Comparison of ENCODE assay signal across 22 cellular contexts in genomic region chr11:2782769-2783168, GRCh38.
A peak's percentile ranks its signal among the peaks of the same experiment; 100 is the strongest.
DNase-seq lines count a peak whose midpoint lies in the region; ATAC-seq, FAIRE-seq and TF ChIP-seq lines count a peak whose summit lies in the region.
"Had no signal": no experiment of that assay in that cellular context is flagged by ENCODE, and none has a peak within 500 bp of the region (broad histone marks: within the 10 kb centered on the region; RNA-seq: fewer than 3 reads in every experiment).

No MANE protein-coding gene starts in this region.

- H3K36me3 ChIP-seq in Karpas-422 (ENCODE audit: insufficient read depth, low read length) (no peaks in the 10 kb centered on the region), K562 (ENCODE audit: control insufficient read depth, insufficient read depth, low read length) (no peaks in the 10 kb centered on the region), smooth muscle cell (ENCODE audit: low read depth) (no peaks in the 10 kb centered on the region)

- no peaks in the 10 kb centered on the region for H3K9me3 ChIP-seq in Karpas-422 (ENCODE audit: low read length)
- peaks cover 2% of the 10 kb centered on the region; the same call in 1 of the 2 replicates for H3K9me3 ChIP-seq in K562 (replicated peaks; ENCODE audit: control insufficient read depth, insufficient read depth, low read depth, low read length)
- H3K9me3 ChIP-seq in smooth muscle cell (replicated peaks; ENCODE audit: low read depth): no peaks in the 10 kb centered on the region

- H3F3A ChIP-seq in smooth muscle cell (ENCODE audit: low read depth): peaks cover 5% of the 10 kb centered on the region

- no peak for FAIRE-seq in K562 (lab: Jason Lieb, UNC)
- FAIRE-seq: A204.1, D721Med, GM12892, GM18507, HTR-8/SVneo had no signal

- peaks cover 18% of the 10 kb centered on the region for H3K4me1 ChIP-seq in Karpas-422 (ENCODE audit: low read length)
- H3K4me1 ChIP-seq in K562 (replicated peaks in 1 of 2; ENCODE audit: control insufficient read depth in 2 of 2, insufficient read depth in 2 of 2, low read length in 2 of 2): peaks cover 43 to 50% of the 10 kb centered on the region in 2 experiments
- peaks cover 24% of the 10 kb centered on the region for H3K4me1 ChIP-seq in smooth muscle cell (ENCODE audit: low read depth)

- H4K20me1 ChIP-seq in Karpas-422 (ENCODE audit: insufficient read depth, low read depth, low read length): 0 out of 2 replicates have a peak, but pooled peaks cover 6% of the 10 kb centered on the region
- no peaks in the 10 kb centered on the region for H4K20me1 ChIP-seq in K562 (replicated peaks; ENCODE audit: control insufficient read depth, insufficient read depth, low read length)
- no peaks in the 10 kb centered on the region for H4K20me1 ChIP-seq in smooth muscle cell (ENCODE audit: low read depth)

- H3K79me2 ChIP-seq in Karpas-422 (ENCODE audit: low read length) (no peaks in the 10 kb centered on the region), K562 (ENCODE audit: control insufficient read depth, insufficient read depth, low read length) (no peaks in the 10 kb centered on the region), smooth muscle cell (ENCODE audit: low read depth) (no peaks in the 10 kb centered on the region)

- peaks cover 34% of the 10 kb centered on the region for H3K36me3 Mint-ChIP-seq in memory B cell
- no peaks in the 10 kb centered on the region for H3K36me3 Mint-ChIP-seq in activated CD8-positive, alpha-beta T cell treated with anti-CD3 and anti-CD28 coated beads for 36 hours (ENCODE audit: low read depth)

- H3K27me3 ChIP-seq in Karpas-422 (ENCODE audit: low read length) (no peaks in the 10 kb centered on the region), K562 (ENCODE audit: control insufficient read depth in 2 of 2, insufficient read depth in 2 of 2, low read length in 2 of 2) (no peaks in the 10 kb centered on the region), smooth muscle cell (ENCODE audit: low read depth) (no peaks in the 10 kb centered on the region)

- H3K27ac ChIP-seq in Karpas-422 (ENCODE audit: low read length): no peak overlapping the region
- peak overlapping the region; percentile 84; the same call in 2 of the 3 replicates for H3K27ac ChIP-seq in K562 (ENCODE audit: extremely low read depth, low read depth, low read length)
- H3K27ac ChIP-seq in smooth muscle cell (ENCODE audit: low read depth): peak overlapping the region; percentile 51
- H3K27ac ChIP-seq: C4-2B had no signal

- POLR2A ChIA-PET in K562 (lab: Yijun Ruan, JAX): interaction anchor here (0.6 kb wide), 2 partner anchors 28 to 51 kb away, joined by 3 read pairs; no protein-coding TSS in a partner anchor
- POLR2A ChIA-PET in activated CD8-positive, alpha-beta T cell treated with anti-CD3 and anti-CD28 coated beads for 36 hours (lab: Charles Lee): interaction anchor here (0.6 kb wide), 1 partner anchor 1090 kb away, joined by 3 read pairs; no protein-coding TSS in a partner anchor

- no peak for TF ChIP-seq RAD21 in K562 (CRISPR knock-in tag; conservative IDR thresholded peaks at IDR 0.05 in 1 of 2, IDR thresholded peaks at IDR 0.05 in 1 of 2)

- no peaks in the 10 kb centered on the region for H3K9me1 ChIP-seq in K562 (ENCODE audit: control insufficient read depth, insufficient read depth, low read length)

- H3K27ac Mint-ChIP-seq in memory B cell: peak overlapping the region; percentile 17
- no peak overlapping the region for H3K27ac Mint-ChIP-seq in activated CD8-positive, alpha-beta T cell treated with anti-CD3 and anti-CD28 coated beads for 36 hours
- H3K27ac Mint-ChIP-seq: CD4-positive, alpha-beta T cell; HFFc6; IgD-negative memory B cell had no signal

- CTCF ChIA-PET in K562 (lab: Yijun Ruan, JAX; ENCODE audit: low intra/inter-chr PET ratio): no interaction called here
- CTCF ChIA-PET in activated CD8-positive, alpha-beta T cell treated with anti-CD3 and anti-CD28 coated beads for 36 hours (lab: Charles Lee): interaction anchor here (1.0 kb wide), 1 partner anchor 105 kb away, joined by 3 read pairs; no protein-coding TSS in a partner anchor

- H2AFZ ChIP-seq in Karpas-422 (ENCODE audit: low read length): no peak overlapping the region
- peak overlapping the region; percentile 96 for H2AFZ ChIP-seq in K562 (ENCODE audit: low read depth, low read length)
- H2AFZ ChIP-seq in smooth muscle cell (ENCODE audit: low read depth): no peak overlapping the region

- H3K9ac ChIP-seq in Karpas-422 (ENCODE audit: low read length) (no peak overlapping the region), K562 (ENCODE audit: insufficient read depth in 1 of 2, low read depth in 2 of 2, low read length in 2 of 2) (peak overlapping the region in 1 of 2 experiments; percentile 63; a peak in 2 of 4 replicates), smooth muscle cell (ENCODE audit: low read depth) (no peak overlapping the region)

- TF ChIP-seq POLR2A in K562 (conservative IDR thresholded peaks at IDR 0.05): no peak

- intact Hi-C loops in K562 (cut with micrococcal nuclease): no loop called here
- intact Hi-C loops in activated CD8-positive, alpha-beta T cell treated with anti-CD3 and anti-CD28 coated beads for 36 hours (cut with micrococcal nuclease): no loop called here

- peak overlapping the region; percentile 49 for H3K4me2 ChIP-seq in Karpas-422 (ENCODE audit: low read depth, low read length, poor library complexity, severe bottlenecking)
- no peak overlapping the region for H3K4me2 ChIP-seq in K562 (ENCODE audit: insufficient read depth, low read length)
- peak overlapping the region; percentile 10 for H3K4me2 ChIP-seq in smooth muscle cell

- no peak for TF ChIP-seq EP300 in K562 (IDR thresholded peaks at IDR 0.05; ENCODE audit: low read length)

- ATAC-seq in K562 (no peak), memory B cell (ENCODE audit: low read depth) (no peak), GM19324 (IDR thresholded peaks at IDR 0.05; ENCODE audit: low FRiP score, unreplicated experiment) (no peak)
- no peak for ATAC-seq in activated CD8-positive, alpha-beta T cell treated with anti-CD3 and anti-CD28 coated beads for 36 hours
- ATAC-seq: HCT116 had no signal

- H3K9me2 ChIP-seq in Karpas-422 (replicated peaks; ENCODE audit: insufficient read depth, low read length): no peaks in the 10 kb centered on the region

- in situ Hi-C loops in K562 (cut with MboI): no loop called here

- DNase-seq in Karpas-422 (no peak), K562 (ENCODE audit: extremely low read depth in 1 of 4, low spot score in 3 of 4) (no peak), memory B cell (ENCODE audit: low spot score in 2 of 2) (no peak), smooth muscle cell (lab: John Stamatoyannopoulos, UW; ENCODE audit: unreplicated experiment) (no peak), NCI-H1092 treated with DMSO at 0.1 percent for 48 hours (lab: John Stamatoyannopoulos, UW) (no peak)
- no peak for DNase-seq in activated CD8-positive, alpha-beta T cell treated with anti-CD3 and anti-CD28 coated beads for 36 hours
- DNase-seq: ACHN; Caco-2; CD4-positive, alpha-beta T cell; GDM1; GOT3; H7; HFFc6 had no signal

- H3K4me3 Mint-ChIP-seq in memory B cell: no peak overlapping the region
- H3K4me3 Mint-ChIP-seq in activated CD8-positive, alpha-beta T cell treated with anti-CD3 and anti-CD28 coated beads for 36 hours: no peak overlapping the region
- H3K4me3 Mint-ChIP-seq: CD4-positive, alpha-beta T cell; HFFc6; IgD-negative memory B cell had no signal

- TF ChIP-seq CTCF in K562 (IDR thresholded peaks at IDR 0.05 in 2 of 3, conservative IDR thresholded peaks at IDR 0.05 in 1 of 3; ENCODE audit: insufficient read depth in 2 of 3, low read depth in 1 of 3, low read length in 3 of 3) (no peak), smooth muscle cell (IDR thresholded peaks at IDR 0.05; ENCODE audit: borderline replicate concordance, insufficient read depth, poor library complexity, severe bottlenecking) (no peak)
- TF ChIP-seq CTCF in activated CD8-positive, alpha-beta T cell treated with anti-CD3 and anti-CD28 coated beads for 36 hours (IDR thresholded peaks at IDR 0.05): no peak

- H3K27me3 Mint-ChIP-seq in memory B cell: no peaks in the 10 kb centered on the region
- H3K27me3 Mint-ChIP-seq in activated CD8-positive, alpha-beta T cell treated with anti-CD3 and anti-CD28 coated beads for 36 hours: no peaks in the 10 kb centered on the region
- H3K27me3 Mint-ChIP-seq: CD4-positive, alpha-beta T cell; IgD-negative memory B cell had no signal

- 52% methylated on average over 2 of the region's 2 CpGs for WGBS in K562 (ENCODE audit: insufficient coverage, low coverage, missing lambda C conversion rate)
- 93% methylated on average over 2 of the region's 2 CpGs for WGBS in smooth muscle cell (ENCODE audit: low lambda C conversion rate)

- H3K4me3 ChIP-seq in Karpas-422 (ENCODE audit: low read length): no peak overlapping the region
- H3K4me3 ChIP-seq in K562: no peak overlapping the region
- H3K4me3 ChIP-seq in smooth muscle cell: no peak overlapping the region

- peaks cover 11% of the 10 kb centered on the region for H3K9me3 Mint-ChIP-seq in memory B cell
- no peaks in the 10 kb centered on the region for H3K9me3 Mint-ChIP-seq in activated CD8-positive, alpha-beta T cell treated with anti-CD3 and anti-CD28 coated beads for 36 hours
- H3K9me3 Mint-ChIP-seq: CD4-positive, alpha-beta T cell; HFFc6 had no signal

- no TSS peak for BruUV-seq in K562 (replicated peaks; lab: Mats Ljungman, UMichigan)

- peaks cover 12% of the 10 kb centered on the region for H3K4me1 Mint-ChIP-seq in memory B cell
- H3K4me1 Mint-ChIP-seq in activated CD8-positive, alpha-beta T cell treated with anti-CD3 and anti-CD28 coated beads for 36 hours (ENCODE audit: low read depth): peaks cover 2% of the 10 kb centered on the region

TF ChIP-seq in K562, 482 proteins besides CTCF, POLR2A, EP300 and RAD21:
- TF ChIP-seq ZNF444 (CRISPR knock-in tag; IDR thresholded peaks at IDR 0.05): no peak
TF ChIP-seq in K562: peak in this region for 0.
